14 cellular contexts compared by ENCODE assay signal in genomic region chr14:48584031-48584430, GRCh38.
DNase-seq lines count a peak whose midpoint lies in the region; ATAC-seq and TF ChIP-seq lines count a peak whose summit lies in the region.
"Had no signal": no experiment of that assay in that cellular context is flagged by ENCODE, and none has a peak within 500 bp of the region (broad histone marks: within the 10 kb centered on the region; RNA-seq: fewer than 3 reads in every experiment).

No MANE protein-coding gene starts in this region.

- WGBS in GM23248 (ENCODE audit: low coverage in 1 of 2, low lambda C conversion rate in 2 of 2, missing lambda C conversion rate in 2 of 2), 2 experiments, result 0 to 1% methylated on average over 2 of the region's 2 CpGs
- WGBS in tibial nerve, 2 donors, result 19 to 22% methylated on average over 2 of the region's 2 CpGs

- CTCF ChIA-PET in A673 (lab: Charles Lee), result no interaction called here

- DNase-seq in GM23248 (peak; percentile 0), cardiac fibroblast (ENCODE audit: low read depth in 2 of 2) (peak; percentile 3 to 18), NCI-H187 (lab: John Stamatoyannopoulos, UW) (no peak), tibial nerve (ENCODE audit: low spot score in 2 of 2) (no peak), A673 (ENCODE audit: low spot score) (no peak), SK-N-DZ (ENCODE audit: low spot score) (no peak)
- DNase-seq: activated B cell treated with CpG ODN at 0.5 μM for 24 hours, caudate nucleus, NCI-H2081 treated with DMSO at 0.1 percent for 48 hours, SHP77 had no signal

- BruUV-seq in A673 (replicated peaks; lab: Mats Ljungman, UMichigan), result no TSS peak

- H3K4me1 ChIP-seq in GM23248 (ENCODE audit: insufficient read depth) (no peaks in the 10 kb centered on the region), tibial nerve (no peaks in the 10 kb centered on the region), A673 (ENCODE audit: insufficient read depth, low read length, poor library complexity, severe bottlenecking) (no peaks in the 10 kb centered on the region)
- H3K4me1 ChIP-seq: parathyroid adenoma had no signal

- H3K4me2 ChIP-seq in GM23248 (ENCODE audit: unreplicated experiment), result no peak overlapping the region
- H3K4me2 ChIP-seq: BLaER1 treated with 17β-estradiol and CSF1 and Interleukin-3, amounts not matched to agents 10 nM and 100 nM had no signal

- H3K4me3 ChIP-seq in GM23248 (no peak overlapping the region), cardiac fibroblast (replicated peaks in 1 of 2; ENCODE audit: low read depth in 2 of 2, low read length in 2 of 2) (no peak overlapping the region), tibial nerve (no peak overlapping the region), A673 (ENCODE audit: low read depth, low read length, poor library complexity, severe bottlenecking) (no peak overlapping the region)
- H3K4me3 ChIP-seq: BLaER1 treated with 17β-estradiol and CSF1 and Interleukin-3, amounts not matched to agents 10 nM and 100 nM had no signal

- H3K9me3 ChIP-seq in GM23248 (ENCODE audit: low read depth) (peaks cover 4% of the 10 kb centered on the region), tibial nerve (no peaks in the 10 kb centered on the region), A673 (ENCODE audit: low read depth, low read length, poor library complexity, severe bottlenecking) (no peaks in the 10 kb centered on the region)
- H3K9me3 ChIP-seq: BLaER1 treated with 17β-estradiol and CSF1 and Interleukin-3, amounts not matched to agents 10 nM and 100 nM had no signal

- H2AFZ ChIP-seq in GM23248, result no peak overlapping the region
- H2AFZ ChIP-seq: parathyroid adenoma had no signal

- TF ChIP-seq CTCF in cardiac fibroblast (IDR thresholded peaks at IDR 0.05; ENCODE audit: low read depth, low read length) (no peak), tibial nerve (IDR thresholded peaks at IDR 0.05) (no peak), A673 (conservative IDR thresholded peaks at IDR 0.05; ENCODE audit: low read depth, low read length) (no peak)

- H3K27ac ChIP-seq in GM23248, result no peak overlapping the region
- H3K27ac ChIP-seq in tibial nerve, result no peak overlapping the region
- H3K27ac ChIP-seq in A673 (ENCODE audit: low read depth, low read length, poor library complexity, severe bottlenecking), result no peak overlapping the region
- H3K27ac ChIP-seq: parathyroid adenoma had no signal

- no peak overlapping the region for H3K9ac ChIP-seq in GM23248
- H3K9ac ChIP-seq: BLaER1 treated with 17β-estradiol and CSF1 and Interleukin-3, amounts not matched to agents 10 nM and 100 nM; parathyroid adenoma had no signal

- H3K36me3 ChIP-seq in GM23248 (ENCODE audit: low read depth) (no peaks in the 10 kb centered on the region), tibial nerve (no peaks in the 10 kb centered on the region), A673 (ENCODE audit: insufficient read depth, low read length, poor library complexity, severe bottlenecking) (no peaks in the 10 kb centered on the region)
- H3K36me3 ChIP-seq: BLaER1 treated with 17β-estradiol and CSF1 and Interleukin-3, amounts not matched to agents 10 nM and 100 nM had no signal

- ATAC-seq in GM18858 (IDR thresholded peaks at IDR 0.05; ENCODE audit: unreplicated experiment), result peak; percentile 78
- ATAC-seq in HG03457 (IDR thresholded peaks at IDR 0.05; ENCODE audit: unreplicated experiment), result peak; percentile 89

- in situ Hi-C loops in GM23248 (cut with MboI), result no loop called here

- TF ChIP-seq EP300 in tibial nerve (IDR thresholded peaks at IDR 0.05), result no peak

- H3K79me2 ChIP-seq in GM23248 (ENCODE audit: insufficient read depth), result no peaks in the 10 kb centered on the region
- H3K79me2 ChIP-seq: parathyroid adenoma had no signal

- POLR2A ChIA-PET in A673 (lab: Charles Lee; ENCODE audit: low non-redundant PET), result no interaction called here

- H3K27me3 ChIP-seq in GM23248 (replicated peaks; ENCODE audit: insufficient read depth), result no peaks in the 10 kb centered on the region
- H3K27me3 ChIP-seq in tibial nerve, result no peaks in the 10 kb centered on the region
- no peaks in the 10 kb centered on the region for H3K27me3 ChIP-seq in A673 (replicated peaks; ENCODE audit: insufficient read depth, low read depth, low read length, poor library complexity)
- H3K27me3 ChIP-seq: BLaER1 treated with 17β-estradiol and CSF1 and Interleukin-3, amounts not matched to agents 10 nM and 100 nM had no signal

- H3F3A ChIP-seq in GM23248 (ENCODE audit: insufficient read depth), result no peaks in the 10 kb centered on the region

- intact Hi-C loops in A673 (cut with micrococcal nuclease; ENCODE audit: unreplicated experiment), result no loop called here

- TF ChIP-seq POLR2A in tibial nerve (IDR thresholded peaks at IDR 0.05), result no peak

- H4K20me1 ChIP-seq in GM23248 (ENCODE audit: insufficient read depth), result no peaks in the 10 kb centered on the region
- H4K20me1 ChIP-seq: BLaER1 treated with 17β-estradiol and CSF1 and Interleukin-3, amounts not matched to agents 10 nM and 100 nM had no signal

- H3K9me2 ChIP-seq in GM23248 (ENCODE audit: insufficient read depth), result no peaks in the 10 kb centered on the region

Comparison
In these comparisons a context has a peak if more than half of its experiments do, and no peak if none do; other contexts are left out.
1. DNase-seq: peak in GM23248 (single experiment) and cardiac fibroblast (2 of 2); none in NCI-H187 (0 of 2), tibial nerve (0 of 2), A673 (single experiment) and SK-N-DZ (single experiment).